8 cellular contexts compared by ENCODE assay signal in genomic region chr2:118032169-118033013, GRCh38. TPM values are rescaled to one million over a fixed set of nuclear protein-coding genes. Genes with fewer than 3 reads are reported as not detected.
DNase-seq lines count a peak whose midpoint lies in the region; ATAC-seq and FAIRE-seq lines count a peak whose summit lies in the region.

No MANE protein-coding gene starts in this region.

- intact Hi-C loops in CD4-positive, alpha-beta memory T cell (cut with micrococcal nuclease) = loop anchor here (1.0 kb wide), 2 partner anchors 190 to 823 kb away; no protein-coding TSS in a partner anchor

- ATAC-seq in GM18520 (IDR thresholded peaks at IDR 0.05; ENCODE audit: unreplicated experiment) (peak; percentile 76), HG03025 (IDR thresholded peaks at IDR 0.05; ENCODE audit: low FRiP score, unreplicated experiment) (peak; percentile 82)
- peak; percentile 71 for ATAC-seq in activated T-cell treated with anti-CD3 and anti-CD28 coated beads, Interleukin-2, amount 50 U/mL, for 4 hours

- H3K27ac Mint-ChIP-seq in CD4-positive, alpha-beta memory T cell = peak overlapping the region in 1 of 7 donors; percentile 5

- H3K9me3 ChIP-seq in CD4-positive, alpha-beta memory T cell (ENCODE audit: control insufficient read depth in 1 of 2, low read length in 2 of 2) = no peaks in the 10 kb centered on the region

- FAIRE-seq in frontal cortex (lab: Jason Lieb, UNC) = peak; percentile 66

- no peaks in the 10 kb centered on the region for H3K4me1 ChIP-seq in CD4-positive, alpha-beta memory T cell (ENCODE audit: insufficient read depth, low read length)

- POLR2A ChIA-PET in CD4-positive, alpha-beta memory T cell (lab: Charles Lee; ENCODE audit: partially characterized antibody) = no interaction called here

- H3K36me3 ChIP-seq in CD4-positive, alpha-beta memory T cell (ENCODE audit: insufficient read depth, low read length) = no peaks in the 10 kb centered on the region

- CTCF ChIA-PET in CD4-positive, alpha-beta memory T cell (lab: Charles Lee; ENCODE audit: partially characterized antibody) = interaction anchor here (0.5 to 3.3 kb wide), 33 partner anchors 8 to 1315 kb away, joined by 3 to 17 read pairs (median 4); partner anchors contain the start of gene CCDC93

- no peaks in the 10 kb centered on the region for H3K4me1 Mint-ChIP-seq in CD4-positive, alpha-beta memory T cell
- no peaks in the 10 kb centered on the region for H3K4me1 Mint-ChIP-seq in activated T-cell treated with anti-CD3 and anti-CD28 coated beads, Interleukin-2, amount 50 U/mL, for 4 hours (ENCODE audit: low read depth)

- no peak overlapping the region for H3K4me3 ChIP-seq in CD4-positive, alpha-beta memory T cell (ENCODE audit: low read length in 2 of 2)

- peaks cover 0 to 19% (median 15%) of the 10 kb centered on the region in 8 donors for H3K9me3 Mint-ChIP-seq in CD4-positive, alpha-beta memory T cell
- peaks cover 12% of the 10 kb centered on the region for H3K9me3 Mint-ChIP-seq in activated T-cell treated with anti-CD3 and anti-CD28 coated beads, Interleukin-2, amount 50 U/mL, for 4 hours

- no peak overlapping the region for H3K27ac ChIP-seq in CD4-positive, alpha-beta memory T cell (ENCODE audit: low read depth, low read length)

- peak in 3 of 5 donors; percentile 27 to 32 (median 29) for DNase-seq in CD4-positive, alpha-beta memory T cell
- DNase-seq in NCI-H345 treated with DMSO at 0.1 percent for 48 hours (lab: John Stamatoyannopoulos, UW; ENCODE audit: unreplicated experiment) = peak; percentile 3
- peak; percentile 10 for DNase-seq in activated T-cell treated with anti-CD3 and anti-CD28 coated beads, Interleukin-2, amount 50 U/mL, for 4 hours
- DNase-seq in frontal cortex (ENCODE audit: low spot score in 2 of 2) = peak in 1 of 2 donors; percentile 36
- peak; percentile 31 for DNase-seq in retina
- no peak for DNase-seq in cortex of kidney (lab: John Stamatoyannopoulos, UW)

- H3K27me3 ChIP-seq in CD4-positive, alpha-beta memory T cell (ENCODE audit: insufficient read depth, low read length) = peaks cover 9% of the 10 kb centered on the region

- H3K27me3 Mint-ChIP-seq in CD4-positive, alpha-beta memory T cell = peaks cover 26 to 31% of the 10 kb centered on the region in 2 donors
- H3K27me3 Mint-ChIP-seq in activated T-cell treated with anti-CD3 and anti-CD28 coated beads, Interleukin-2, amount 50 U/mL, for 4 hours (ENCODE audit: low read depth) = peaks cover 41% of the 10 kb centered on the region

- H3K36me3 Mint-ChIP-seq in CD4-positive, alpha-beta memory T cell = no peaks in the 10 kb centered on the region
- no peaks in the 10 kb centered on the region for H3K36me3 Mint-ChIP-seq in activated T-cell treated with anti-CD3 and anti-CD28 coated beads, Interleukin-2, amount 50 U/mL, for 4 hours (ENCODE audit: insufficient read depth)

- H3K4me3 Mint-ChIP-seq in CD4-positive, alpha-beta memory T cell = no peak overlapping the region
- no peak overlapping the region for H3K4me3 Mint-ChIP-seq in activated T-cell treated with anti-CD3 and anti-CD28 coated beads, Interleukin-2, amount 50 U/mL, for 4 hours

RNA-seq across cellular contexts. Expression of gene CCDC93, which starts 18.5 kb away (rescaled TPM):
- total RNA-seq in CD4-positive, alpha-beta memory T cell = 10 to 100 TPM; 73.1 to 73.3 TPM
- polyA plus RNA-seq in CD4-positive, alpha-beta memory T cell = 1 to 10 TPM; 3.2 to 7.9 TPM
- 10 to 100 TPM; 23.7 to 25.8 (median 24.8) TPM for total RNA-seq in activated T-cell treated with anti-CD3 and anti-CD28 coated beads, Interleukin-2, amount 50 U/mL, for 4 hours
- 25.7 TPM for total RNA-seq in frontal cortex

RNA-seq across cellular contexts. Expression of gene INSIG2, which starts 55.9 kb away (rescaled TPM):
- 10 to 100 TPM; 18.0 to 19.7 TPM for total RNA-seq in CD4-positive, alpha-beta memory T cell
- 10 to 100 TPM; 30.3 to 41.1 TPM for polyA plus RNA-seq in CD4-positive, alpha-beta memory T cell
- 10 to 100 TPM in 2 of 3 donors, 1 to 10 TPM in 1; 9.7 to 12.5 (median 10.2) TPM for total RNA-seq in activated T-cell treated with anti-CD3 and anti-CD28 coated beads, Interleukin-2, amount 50 U/mL, for 4 hours
- total RNA-seq in frontal cortex = 28.1 TPM
